21 cellular contexts compared by ENCODE assay signal in genomic region chr1:244027491-244027890, GRCh38. TPM values are rescaled to one million over a fixed set of nuclear protein-coding genes. Genes with fewer than 3 reads are reported as not detected.
A peak's percentile ranks its signal among the peaks of the same experiment; 100 is the strongest.
DNase-seq lines count a peak whose midpoint lies in the region; ATAC-seq and TF ChIP-seq lines count a peak whose summit lies in the region.
"Had no signal": no experiment of that assay in that cellular context is flagged by ENCODE, and none has a peak within 500 bp of the region (broad histone marks: within the 10 kb centered on the region; RNA-seq: fewer than 3 reads in every experiment).

No MANE protein-coding gene starts in this region.

- no peaks in the 10 kb centered on the region for H3K4me1 ChIP-seq in hepatocyte (ENCODE audit: insufficient read depth)
- H3K4me1 ChIP-seq: BLaER1, Caco-2 had no signal

- intact Hi-C loops in sciatic nerve (cut with DNase I) = no loop called here

- H3K36me3 ChIP-seq in WERI-Rb-1 = no peaks in the 10 kb centered on the region
- H3K36me3 ChIP-seq in hepatocyte (replicated peaks; ENCODE audit: insufficient read depth, low read depth) = no peaks in the 10 kb centered on the region
- H3K36me3 ChIP-seq: BLaER1 had no signal

- 89% methylated on average over 13 of the region's 13 CpGs for WGBS in hepatocyte (ENCODE audit: low lambda C conversion rate, missing lambda C conversion rate)

- H2AFZ ChIP-seq in hepatocyte = no peak overlapping the region
- H2AFZ ChIP-seq: GM23248 had no signal

- H3K9me2 ChIP-seq in hepatocyte (replicated peaks; ENCODE audit: insufficient read depth) = no peaks in the 10 kb centered on the region

- TF ChIP-seq CTCF in WERI-Rb-1 (IDR thresholded peaks at IDR 0.05; ENCODE audit: low read depth, low read length) (no peak), hepatocyte (IDR thresholded peaks at IDR 0.05; ENCODE audit: poor library complexity) (no peak)

- no peaks in the 10 kb centered on the region for H3K27me3 ChIP-seq in WERI-Rb-1 (ENCODE audit: insufficient read depth, low read depth, severe bottlenecking)
- H3K27me3 ChIP-seq in hepatocyte = no peaks in the 10 kb centered on the region
- H3K27me3 ChIP-seq: BLaER1 had no signal

- H4K20me1 ChIP-seq in hepatocyte (ENCODE audit: insufficient read depth, poor library complexity, severe bottlenecking) = no peaks in the 10 kb centered on the region
- H4K20me1 ChIP-seq: BLaER1 had no signal

- ATAC-seq in sciatic nerve = no peak
- ATAC-seq: CD8-positive, alpha-beta T cell; GM12878; HCT116 had no signal

- H3K79me2 ChIP-seq in hepatocyte = no peaks in the 10 kb centered on the region

- peak overlapping the region; percentile 67 for H3K27ac ChIP-seq in WERI-Rb-1
- no peak overlapping the region for H3K27ac ChIP-seq in hepatocyte
- H3K27ac ChIP-seq: BLaER1, C4-2B, GM23248 had no signal

- H3K9me3 ChIP-seq in WERI-Rb-1 (ENCODE audit: severe bottlenecking) (no peaks in the 10 kb centered on the region), hepatocyte (ENCODE audit: low read depth) (no peaks in the 10 kb centered on the region)
- H3K9me3 ChIP-seq: BLaER1, Caco-2 had no signal

- DNase-seq in NCI-H82 (lab: John Stamatoyannopoulos, UW) = peak; percentile 75
- no peak for DNase-seq in NCI-H82 treated with DMSO at 0.1 percent for 48 hours (lab: John Stamatoyannopoulos, UW; ENCODE audit: unreplicated experiment)
- DNase-seq in NCI-H2227 (lab: John Stamatoyannopoulos, UW; ENCODE audit: unreplicated experiment) = peak; percentile 19
- DNase-seq in WERI-Rb-1 = peak; percentile 91
- DNase-seq in retina = peak; percentile 22
- no peak for DNase-seq in sciatic nerve (ENCODE audit: low spot score)
- no peak for DNase-seq in NCI-H187 treated with DMSO at 0.1 percent for 48 hours (lab: John Stamatoyannopoulos, UW)
- no peak for DNase-seq in hepatocyte (ENCODE audit: low spot score)
- DNase-seq: Caco-2; CD4-positive, CD25-positive, alpha-beta regulatory T cell; CD8-positive, alpha-beta T cell; DMS 273 treated with DMSO at 0.1 percent for 48 hours; DMS79; EL; GDM1; GM23248; H9 had no signal

- H3K4me2 ChIP-seq in hepatocyte = no peak overlapping the region
- H3K4me2 ChIP-seq: BLaER1 had no signal

- H3K4me3 ChIP-seq in WERI-Rb-1 (ENCODE audit: low read depth, low read length) = peak overlapping the region; percentile 48
- no peak overlapping the region for H3K4me3 ChIP-seq in hepatocyte
- H3K4me3 ChIP-seq: BLaER1, GM12878, GM23248 had no signal

RNA-seq across cellular contexts. Expression of gene ZBTB18, which starts 23.6 kb away (rescaled TPM):
- total RNA-seq in sciatic nerve (13.4 TPM), hepatocyte (9.6 and 10.9 TPM in 2 replicates)
- 1.1 and 1.2 TPM in 2 replicates for polyA plus RNA-seq in hepatocyte

Comparison
In these comparisons a context has a peak if more than half of its experiments do, and no peak if none do; other contexts are left out.
1. DNase-seq: peak in NCI-H82 (single experiment), NCI-H2227 (single experiment), WERI-Rb-1 (single experiment) and retina (single experiment); none in NCI-H82 treated with DMSO at 0.1 percent for 48 hours (single experiment), sciatic nerve (single experiment), NCI-H187 treated with DMSO at 0.1 percent for 48 hours (single experiment) and hepatocyte (single experiment).